Comparison of ENCODE assay signal across 8 cellular contexts in the genomic region with DNA sequence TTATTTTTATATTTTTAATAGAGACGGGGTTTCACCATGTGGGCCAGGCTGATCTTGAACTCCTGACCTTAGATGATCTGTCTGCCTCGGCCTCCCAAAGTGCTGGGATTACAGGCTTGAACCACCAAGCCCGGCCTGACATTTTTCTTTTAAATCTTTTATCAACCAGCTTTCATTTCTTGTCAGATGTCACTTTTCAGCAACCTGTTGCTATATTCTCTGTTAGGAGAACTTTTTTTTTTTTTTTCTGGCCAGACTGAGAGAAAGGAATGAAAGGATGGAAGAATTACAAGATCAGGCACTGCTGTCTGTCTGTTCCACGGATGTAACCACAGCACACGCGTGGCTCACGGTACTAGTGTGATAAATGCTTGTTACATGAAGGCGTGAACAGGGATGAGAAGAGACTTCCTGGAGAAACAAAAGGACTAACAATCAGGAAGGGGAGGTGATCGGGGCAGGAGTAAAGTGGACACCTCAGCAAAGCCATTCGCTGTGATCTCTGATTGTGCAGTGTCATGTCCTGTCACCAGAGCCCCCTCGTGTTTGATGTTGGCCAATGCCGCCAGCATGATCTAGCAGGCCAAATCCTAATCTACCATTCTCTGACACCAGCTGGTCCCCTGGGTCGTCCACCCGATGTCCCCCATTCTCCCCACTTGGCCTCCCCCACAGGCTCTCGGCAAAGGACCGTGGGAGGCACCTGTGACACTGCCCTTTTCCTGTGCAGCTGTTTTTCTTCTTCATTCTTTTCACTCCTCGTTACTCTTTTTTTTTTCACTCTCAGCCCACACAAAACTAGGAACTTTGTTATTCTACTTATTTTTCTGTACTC.
DNase-seq lines count a peak whose midpoint lies in the region; ATAC-seq and TF ChIP-seq lines count a peak whose summit lies in the region.

No MANE protein-coding gene starts in this region.

- H3K9me3 ChIP-seq in HUES64 (ENCODE audit: insufficient read depth, low read depth, low read length), result no peaks in the 10 kb centered on the region
- H3K9me3 ChIP-seq in thyroid gland, result no peaks in the 10 kb centered on the region

- intact Hi-C loops in thyroid gland (cut with DNase I), result loop anchor here (5.0 kb wide), 1 partner anchor 144 kb away; a partner anchor contains a TSS

- no peak for TF ChIP-seq POLR2A in thyroid gland (IDR thresholded peaks at IDR 0.05)

- peak; percentile 21 for DNase-seq in effector CD4-positive, alpha-beta T cell
- DNase-seq in midbrain (lab: John Stamatoyannopoulos, UW), result peak; percentile 58
- peak; percentile 54 to 57 for DNase-seq in thyroid gland

- peak overlapping the region; percentile 11; the same call in 1 of the 2 replicates for H3K9ac ChIP-seq in HUES64 (ENCODE audit: low read depth, low read length)

- H3K36me3 ChIP-seq in ACC112 (ENCODE audit: insufficient read depth, low read length) (peaks cover 8% of the 10 kb centered on the region; the same call in 1 of the 2 replicates), HUES64 (ENCODE audit: insufficient read depth, low read length) (peaks cover 6% of the 10 kb centered on the region; the same call in 1 of the 2 replicates), thyroid gland (no peaks in the 10 kb centered on the region)

- TF ChIP-seq CTCF in VCaP (conservative IDR thresholded peaks at IDR 0.05), result no peak
- TF ChIP-seq CTCF in thyroid gland (IDR thresholded peaks at IDR 0.05), result peak in 1 of 6 experiments; percentile 4

- H3K27ac ChIP-seq in ACC112 (ENCODE audit: low read depth, low read length) (peak overlapping the region; percentile 97), HUES64 (ENCODE audit: low read depth, low read length) (peak overlapping the region; percentile 42; the same call in 1 of the 2 replicates), VCaP (peak overlapping the region; percentile 86), thyroid gland (peak overlapping the region; percentile 94 to 98 (median 98))

- H2AFZ ChIP-seq in ACC112 (ENCODE audit: low read length, unreplicated experiment), result no peak overlapping the region

- H3K4me1 ChIP-seq in ACC112 (ENCODE audit: control insufficient read depth, insufficient read depth, low read length, unreplicated experiment), result peaks cover 42% of the 10 kb centered on the region
- peaks cover 40% of the 10 kb centered on the region for H3K4me1 ChIP-seq in HUES64 (ENCODE audit: insufficient read depth, low read length)
- peaks cover 37 to 42% of the 10 kb centered on the region in 2 donors for H3K4me1 ChIP-seq in thyroid gland

- 82% methylated on average over 17 of the region's 17 CpGs for WGBS in HUES64
- 55 to 59% methylated on average over 17 of the region's 17 CpGs for WGBS in thyroid gland, 2 donors

- peak overlapping the region; percentile 80 for H3K4me3 ChIP-seq in ACC112 (ENCODE audit: low read depth, low read length)
- no peak overlapping the region for H3K4me3 ChIP-seq in HUES64 (ENCODE audit: low read length)
- peak overlapping the region in 1 of 3 donors; percentile 8 for H3K4me3 ChIP-seq in thyroid gland (replicated peaks in 1 of 3)

- H3K27me3 ChIP-seq in ACC112 (ENCODE audit: insufficient read depth, low read length), result no peaks in the 10 kb centered on the region
- H3K27me3 ChIP-seq in HUES64 (ENCODE audit: insufficient read depth, low read length), result peaks cover 11% of the 10 kb centered on the region
- no peaks in the 10 kb centered on the region for H3K27me3 ChIP-seq in thyroid gland

- H3K79me2 ChIP-seq in ACC112 (ENCODE audit: control insufficient read depth, insufficient read depth, low read length, unreplicated experiment), result peaks cover 24% of the 10 kb centered on the region

- ATAC-seq in GM18909 (IDR thresholded peaks at IDR 0.05; ENCODE audit: poor library complexity, unreplicated experiment) (peak; percentile 38), GM18498 (IDR thresholded peaks at IDR 0.05; ENCODE audit: unreplicated experiment) (no peak)

Comparison
In these comparisons a context has a peak if more than half of its experiments do, and no peak if none do; other contexts are left out.
1. H3K27ac ChIP-seq: peak in every context shown above with its lines; median percentile 98 in thyroid gland; 97 in ACC112; 86 in VCaP; 42 in HUES64.